Comparison of ENCODE assay signal across 18 cellular contexts in the genomic region with DNA sequence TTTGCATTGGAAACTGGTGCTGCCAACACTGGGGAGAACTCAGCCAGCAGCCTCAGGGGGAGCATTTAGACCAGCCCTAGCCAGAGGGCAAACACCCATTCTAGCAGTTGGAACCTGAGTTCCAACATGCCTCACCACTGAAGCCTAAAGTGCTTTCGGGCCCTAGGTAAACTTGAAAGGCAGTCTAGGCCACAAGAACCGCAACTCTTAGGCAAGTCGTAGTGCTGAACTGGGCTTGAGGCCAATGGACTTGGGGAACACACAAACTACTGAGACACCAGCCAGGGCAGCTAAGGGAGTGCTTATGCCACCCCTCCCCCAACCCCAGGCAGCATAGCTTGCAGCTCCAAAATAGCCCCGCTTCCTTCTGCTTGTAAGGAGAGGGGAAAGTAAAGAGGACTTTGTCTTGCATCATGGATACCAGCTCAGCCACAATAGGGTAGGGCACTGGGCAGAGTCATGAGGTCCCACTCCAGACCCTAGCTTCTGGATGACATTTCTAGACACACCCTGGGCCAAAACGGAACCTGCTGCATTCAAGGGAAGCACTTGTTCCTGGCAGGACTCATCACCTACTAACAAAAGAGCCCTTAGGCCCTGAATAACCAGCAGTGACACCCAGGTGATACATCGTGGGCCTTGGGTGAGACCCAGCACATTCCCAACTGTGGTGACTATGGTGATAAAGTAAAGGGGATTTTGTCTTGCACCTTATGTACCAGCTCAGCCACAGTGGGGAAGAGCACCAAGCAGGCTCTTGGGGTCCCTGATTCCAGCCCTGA. TPM values are rescaled to one million over a fixed set of nuclear protein-coding genes. Genes with fewer than 3 reads are reported as not detected.
DNase-seq lines count a peak whose midpoint lies in the region; ATAC-seq and TF ChIP-seq lines count a peak whose summit lies in the region.
"Had no signal": no experiment of that assay in that cellular context is flagged by ENCODE, and none has a peak within 500 bp of the region (broad histone marks: within the 10 kb centered on the region; RNA-seq: fewer than 3 reads in every experiment).

No MANE protein-coding gene starts in this region.

- TF ChIP-seq CTCF in epithelial cell of esophagus (IDR thresholded peaks at IDR 0.05; ENCODE audit: insufficient read depth, low read depth, low read length, missing control alignments): no peak

- H3K4me3 ChIP-seq in epithelial cell of esophagus (ENCODE audit: low read length): no peak overlapping the region

- DNase-seq in left cardiac atrium (peak; percentile 14), left ventricle myocardium superior (no peak), SKM-1 (lab: John Stamatoyannopoulos, UW; ENCODE audit: unreplicated experiment) (peak; percentile 84), epithelial cell of esophagus (ENCODE audit: low read depth) (peak; percentile 99), NCI-H2107 treated with DMSO at 0.1 percent for 48 hours (lab: John Stamatoyannopoulos, UW; ENCODE audit: unreplicated experiment) (no peak), NCI-H146 (lab: John Stamatoyannopoulos, UW) (no peak)
- DNase-seq: anterior cingulate cortex; CD4-positive, alpha-beta memory T cell; dermis blood vessel endothelial cell; H7; Karpas-422; mesendoderm; naive thymus-derived CD8-positive, alpha-beta T cell; NCI-H187; NCI-H446 had no signal

- intact Hi-C loops in left cardiac atrium (cut with DNase I) (no loop called here), left ventricle myocardium superior (cut with micrococcal nuclease) (no loop called here)

- ATAC-seq in left cardiac atrium (no peak), left ventricle myocardium superior (no peak), GM21526 (IDR thresholded peaks at IDR 0.05; ENCODE audit: low FRiP score, unreplicated experiment) (no peak), HG03571 (IDR thresholded peaks at IDR 0.05; ENCODE audit: unreplicated experiment) (no peak)
- ATAC-seq: naive thymus-derived CD8-positive, alpha-beta T cell; SK-N-SH treated with all-trans-retinoic acid at 6 μM for 48 hours had no signal

RNA-seq across cellular contexts. Expression of a gene that starts 37.3 kb away (rescaled TPM):
- total RNA-seq in left cardiac atrium (1 to 10 TPM; 1.1 to 1.5 TPM), left ventricle myocardium superior (0.40 TPM)

Comparison
In these comparisons a context has a peak if more than half of its experiments do, and no peak if none do; other contexts are left out.
1. DNase-seq: peak in left cardiac atrium (single experiment), SKM-1 (single experiment) and epithelial cell of esophagus (single experiment); none in left ventricle myocardium superior (single experiment), NCI-H2107 treated with DMSO at 0.1 percent for 48 hours (single experiment) and NCI-H146 (single experiment).